In genomic region chr6:25402125-25402524, GRCh38 we compare ENCODE assay signal across 22 cellular contexts.
DNase-seq lines count a peak whose midpoint lies in the region; ATAC-seq and TF ChIP-seq lines count a peak whose summit lies in the region.
"Had no signal": no experiment of that assay in that cellular context is flagged by ENCODE, and none has a peak within 500 bp of the region (broad histone marks: within the 10 kb centered on the region; RNA-seq: fewer than 3 reads in every experiment).

No MANE protein-coding gene starts in this region.

- no peak overlapping the region for H3K27ac Mint-ChIP-seq in MCF 10A (ENCODE audit: low read depth, unreplicated experiment)
- H3K27ac Mint-ChIP-seq: B cell; CD4-positive, CD25-positive, alpha-beta regulatory T cell; CD8-positive, alpha-beta T cell had no signal

- H3K27me3 ChIP-seq in mammary epithelial cell (ENCODE audit: insufficient read depth, low read length): no peaks in the 10 kb centered on the region
- no peaks in the 10 kb centered on the region for H3K27me3 ChIP-seq in SU-DHL-6 (ENCODE audit: low read length)
- H3K27me3 ChIP-seq in neural cell (ENCODE audit: insufficient read depth, low read depth, low read length): no peaks in the 10 kb centered on the region
- H3K27me3 ChIP-seq: BLaER1 had no signal

- TF ChIP-seq CTCF in mammary epithelial cell (conservative IDR thresholded peaks at IDR 0.05 in 1 of 2, IDR thresholded peaks at IDR 0.05 in 1 of 2; ENCODE audit: extremely low read depth in 1 of 2, insufficient read depth in 1 of 2, low read depth in 1 of 2, low read length in 2 of 2) (no peak), MCF 10A (IDR thresholded peaks at IDR 0.05; ENCODE audit: unreplicated experiment) (no peak), SU-DHL-6 (IDR thresholded peaks at IDR 0.05; ENCODE audit: insufficient read depth, low read length, poor library complexity, severe bottlenecking) (no peak), neural cell (IDR thresholded peaks at IDR 0.05; ENCODE audit: poor library complexity, severe bottlenecking) (no peak)

- H3K27ac ChIP-seq in mammary epithelial cell (ENCODE audit: insufficient read depth, low read depth, low read length): no peak overlapping the region
- H3K27ac ChIP-seq in SU-DHL-6 (ENCODE audit: low read depth, low read length): 0 out of 2 replicates have a peak overlapping the region, but pooled peaks have one; percentile 3
- H3K27ac ChIP-seq in neural cell (ENCODE audit: low read length): peak overlapping the region; percentile 61
- H3K27ac ChIP-seq: 22Rv1, BLaER1, C4-2B had no signal

- in situ Hi-C loops in mammary epithelial cell (cut with MboI; ENCODE audit: low sequenced_read_pairs in 2 of 2): no loop called here

- no peak overlapping the region for H3K9ac ChIP-seq in mammary epithelial cell (ENCODE audit: insufficient read depth, low read length)
- no peak overlapping the region for H3K9ac ChIP-seq in SU-DHL-6 (ENCODE audit: low read length)
- H3K9ac ChIP-seq in neural cell (ENCODE audit: low read length): no peak overlapping the region
- H3K9ac ChIP-seq: BLaER1 had no signal

- no peak overlapping the region for H3K4me3 Mint-ChIP-seq in MCF 10A (ENCODE audit: unreplicated experiment)
- H3K4me3 Mint-ChIP-seq: B cell; CD8-positive, alpha-beta T cell; GM23338; H9 had no signal

- no peaks in the 10 kb centered on the region for H3K9me3 Mint-ChIP-seq in MCF 10A (ENCODE audit: unreplicated experiment)
- H3K9me3 Mint-ChIP-seq: CD8-positive, alpha-beta T cell; GM23338; H9 had no signal

- whole genome bisulfite sequencing in mammary epithelial cell (ENCODE audit: low coverage, missing lambda C conversion rate): 90% methylated on average over 4 of the region's 4 CpGs

- H3K36me3 ChIP-seq in mammary epithelial cell (ENCODE audit: insufficient read depth, low read length): no peaks in the 10 kb centered on the region
- no peaks in the 10 kb centered on the region for H3K36me3 ChIP-seq in SU-DHL-6 (ENCODE audit: low read length)
- H3K36me3 ChIP-seq in neural cell (ENCODE audit: insufficient read depth, low read length): no peaks in the 10 kb centered on the region
- H3K36me3 ChIP-seq: BLaER1 had no signal

- no peaks in the 10 kb centered on the region for H3K27me3 Mint-ChIP-seq in MCF 10A (ENCODE audit: insufficient read depth, unreplicated experiment)
- H3K27me3 Mint-ChIP-seq: B cell; CD4-positive, CD25-positive, alpha-beta regulatory T cell had no signal

- H3K36me3 Mint-ChIP-seq in MCF 10A (ENCODE audit: insufficient read depth, unreplicated experiment): peaks cover 4% of the 10 kb centered on the region
- H3K36me3 Mint-ChIP-seq: CD4-positive, CD25-positive, alpha-beta regulatory T cell; CD8-positive, alpha-beta T cell had no signal

- BruUV-seq in mammary epithelial cell (replicated peaks; lab: Mats Ljungman, UMichigan) (no TSS peak), MCF 10A (replicated peaks; lab: Mats Ljungman, UMichigan) (no TSS peak)

- H3K4me3 ChIP-seq in mammary epithelial cell (replicated peaks in 1 of 3; ENCODE audit: insufficient read depth in 1 of 3, low read depth in 2 of 3, low read length in 3 of 3) (no peak overlapping the region), SU-DHL-6 (ENCODE audit: insufficient read depth, low read length, poor library complexity, severe bottlenecking) (no peak overlapping the region), neural cell (ENCODE audit: low read length) (peak overlapping the region; percentile 15)
- H3K4me3 ChIP-seq: BLaER1, GM12878, GM23338 had no signal

- no peaks in the 10 kb centered on the region for H3K4me1 Mint-ChIP-seq in MCF 10A (ENCODE audit: insufficient read depth, unreplicated experiment)

- DNase-seq in mammary epithelial cell: no peak
- no peak for DNase-seq in MCF 10A (ENCODE audit: unreplicated experiment)
- no peak for DNase-seq in NCI-H1092 (lab: John Stamatoyannopoulos, UW)
- DNase-seq: Caco-2; CD4-positive, CD25-positive, alpha-beta regulatory T cell; CD8-positive, alpha-beta T cell; DMS 273 treated with DMSO at 0.1 percent for 48 hours; DMS79; EL; GDM1; H9 had no signal

- intact Hi-C loops in mammary epithelial cell (cut with micrococcal nuclease): no loop called here
- intact Hi-C loops in MCF 10A (cut with micrococcal nuclease): no loop called here

- POLR2A ChIA-PET in MCF 10A (lab: Yijun Ruan, JAX): interaction anchor here (1.3 to 1.9 kb wide), 2 partner anchors 23 to 35 kb away, joined by 4 to 6 read pairs; no protein-coding TSS in a partner anchor

- H3K4me1 ChIP-seq in mammary epithelial cell (ENCODE audit: insufficient read depth, low read length): peaks cover 10% of the 10 kb centered on the region
- H3K4me1 ChIP-seq: Caco-2 had no signal

- no peak for TF ChIP-seq RAD21 in neural cell (conservative IDR thresholded peaks at IDR 0.05)

- H3K9me3 ChIP-seq in mammary epithelial cell (replicated peaks; ENCODE audit: insufficient read depth, low read length): no peaks in the 10 kb centered on the region
- H3K9me3 ChIP-seq in SU-DHL-6 (ENCODE audit: insufficient read depth, low read length): no peaks in the 10 kb centered on the region
- no peaks in the 10 kb centered on the region for H3K9me3 ChIP-seq in neural cell (ENCODE audit: low read length)
- H3K9me3 ChIP-seq: BLaER1, Caco-2 had no signal

- ATAC-seq in HG02642 (IDR thresholded peaks at IDR 0.05; ENCODE audit: poor library complexity, unreplicated experiment): no peak
- no peak for ATAC-seq in GM21717 (IDR thresholded peaks at IDR 0.05; ENCODE audit: unreplicated experiment)
- ATAC-seq: CD8-positive, alpha-beta T cell; GM12878; GM23338; HCT116 had no signal

- H2AFZ ChIP-seq in mammary epithelial cell (ENCODE audit: low read depth, low read length): no peak overlapping the region
- H2AFZ ChIP-seq in SU-DHL-6 (ENCODE audit: low read depth, low read length, severe bottlenecking): no peak overlapping the region
- no peak overlapping the region for H2AFZ ChIP-seq in neural cell (ENCODE audit: low read depth, low read length)
- H2AFZ ChIP-seq: GM23338 had no signal

- CTCF ChIA-PET in mammary epithelial cell (lab: Charles Lee; ENCODE audit: low non-redundant PET): no interaction called here
- CTCF ChIA-PET in MCF 10A (lab: Yijun Ruan, JAX): no interaction called here

- H3K79me2 ChIP-seq in mammary epithelial cell (ENCODE audit: insufficient read depth, low read length): peaks cover 82% of the 10 kb centered on the region
- H3K79me2 ChIP-seq in SU-DHL-6 (ENCODE audit: insufficient read depth, low read length): peaks cover 19% of the 10 kb centered on the region; the same call in 1 of the 2 replicates
- H3K79me2 ChIP-seq in neural cell (replicated peaks; ENCODE audit: insufficient read depth, low read length): no peaks in the 10 kb centered on the region

- H4K20me1 ChIP-seq in mammary epithelial cell (ENCODE audit: insufficient read depth, low read length) (no peaks in the 10 kb centered on the region), SU-DHL-6 (ENCODE audit: low read depth, low read length) (no peaks in the 10 kb centered on the region), neural cell (ENCODE audit: insufficient read depth) (no peaks in the 10 kb centered on the region)
- H4K20me1 ChIP-seq: BLaER1 had no signal

- peak; percentile 74 for TF ChIP-seq EP300 in neural cell (conservative IDR thresholded peaks at IDR 0.05; ENCODE audit: poor library complexity, severe bottlenecking)

- peak overlapping the region; percentile 59 for H3K4me2 ChIP-seq in mammary epithelial cell (ENCODE audit: insufficient read depth, low read depth, low read length)
- H3K4me2 ChIP-seq in SU-DHL-6 (ENCODE audit: low read depth, low read length, poor library complexity, severe bottlenecking): no peak overlapping the region
- H3K4me2 ChIP-seq in neural cell (ENCODE audit: low read length): peak overlapping the region; percentile 38
- H3K4me2 ChIP-seq: BLaER1, GM23338 had no signal

- H3F3A ChIP-seq in SU-DHL-6 (ENCODE audit: insufficient read depth): peaks cover 29% of the 10 kb centered on the region
- H3F3A ChIP-seq in neural cell (ENCODE audit: insufficient read depth, low read length, poor library complexity, severe bottlenecking): no peaks in the 10 kb centered on the region

- H3K9me2 ChIP-seq in SU-DHL-6 (replicated peaks; ENCODE audit: insufficient read depth, low read length): no peaks in the 10 kb centered on the region
- H3K9me2 ChIP-seq in neural cell (ENCODE audit: insufficient read depth, low read length): no peaks in the 10 kb centered on the region

- dilution Hi-C loops in mammary epithelial cell (cut with HindIII; ENCODE audit: low sequenced_read_pairs): no loop called here

TF ChIP-seq in neural cell, 6 proteins besides CTCF, POLR2A, EP300 and RAD21:
- TF ChIP-seq TAF1 (IDR thresholded peaks at IDR 0.05; ENCODE audit: low read depth) (no peak), REST (IDR thresholded peaks at IDR 0.05; ENCODE audit: borderline replicate concordance) (peak; percentile 65), EZH2 (IDR thresholded peaks at IDR 0.05; ENCODE audit: borderline replicate concordance, insufficient read depth, low read length, poor library complexity, severe bottlenecking) (no peak), POLR2AphosphoS5 (IDR thresholded peaks at IDR 0.05) (peak; percentile 33)
